ENCODE assay signal across 21 cellular contexts in genomic region chr10:125261491-125262186, GRCh38.
DNase-seq lines count a peak whose midpoint lies in the region; ATAC-seq and TF ChIP-seq lines count a peak whose summit lies in the region.
"Had no signal": no experiment of that assay in that cellular context is flagged by ENCODE, and none has a peak within 500 bp of the region (broad histone marks: within the 10 kb centered on the region; RNA-seq: fewer than 3 reads in every experiment).

No MANE protein-coding gene starts in this region.

- H3K4me3 ChIP-seq in Karpas-422 (ENCODE audit: low read length) (no peak overlapping the region), neural cell (ENCODE audit: low read length) (peak overlapping the region; percentile 49)
- H3K4me3 ChIP-seq: BLaER1, HAP-1, PC-9, SJCRH30 had no signal

- no peak overlapping the region for H3K27ac ChIP-seq in Karpas-422 (ENCODE audit: low read length)
- H3K27ac ChIP-seq in neural cell (ENCODE audit: low read length): no peak overlapping the region
- H3K27ac ChIP-seq: BLaER1, SJCRH30 had no signal

- no peak for TF ChIP-seq EP300 in neural cell (conservative IDR thresholded peaks at IDR 0.05; ENCODE audit: poor library complexity, severe bottlenecking)

- H3K9me2 ChIP-seq in Karpas-422 (replicated peaks; ENCODE audit: insufficient read depth, low read length): no peaks in the 10 kb centered on the region
- no peaks in the 10 kb centered on the region for H3K9me2 ChIP-seq in neural cell (ENCODE audit: insufficient read depth, low read length)

- H3K9me3 ChIP-seq in Karpas-422 (ENCODE audit: low read length) (no peaks in the 10 kb centered on the region), neural cell (ENCODE audit: low read length) (no peaks in the 10 kb centered on the region)
- H3K9me3 ChIP-seq: HAP-1, SJCRH30 had no signal

- no peaks in the 10 kb centered on the region for H3K4me1 ChIP-seq in Karpas-422 (ENCODE audit: low read length)
- H3K4me1 ChIP-seq: BLaER1, HAP-1, SJCRH30 had no signal

- no peaks in the 10 kb centered on the region for H3K36me3 ChIP-seq in Karpas-422 (ENCODE audit: insufficient read depth, low read length)
- no peaks in the 10 kb centered on the region for H3K36me3 ChIP-seq in neural cell (ENCODE audit: insufficient read depth, low read length)
- H3K36me3 ChIP-seq: BLaER1, HAP-1, SJCRH30 had no signal

- H3K79me2 ChIP-seq in Karpas-422 (ENCODE audit: low read length) (no peaks in the 10 kb centered on the region), neural cell (replicated peaks; ENCODE audit: insufficient read depth, low read length) (no peaks in the 10 kb centered on the region)

- no peaks in the 10 kb centered on the region for H3K27me3 ChIP-seq in Karpas-422 (ENCODE audit: low read length)
- H3K27me3 ChIP-seq in neural cell (ENCODE audit: insufficient read depth, low read depth, low read length): no peaks in the 10 kb centered on the region
- H3K27me3 ChIP-seq: BLaER1, SJCRH30 had no signal

- H3K9ac ChIP-seq in Karpas-422 (ENCODE audit: low read length) (no peak overlapping the region), neural cell (ENCODE audit: low read length) (no peak overlapping the region)
- H3K9ac ChIP-seq: BLaER1 had no signal

- H3F3A ChIP-seq in neural cell (ENCODE audit: insufficient read depth, low read length, poor library complexity, severe bottlenecking): no peaks in the 10 kb centered on the region

- H3K27ac Mint-ChIP-seq in stimulated activated naive CD8-positive, alpha-beta T cell treated with anti-CD3 and anti-CD28 coated beads, Interleukin-15, amount 100 ng/mL, for 72 hours: no peak overlapping the region
- H3K27ac Mint-ChIP-seq: CD4-positive, CD25-positive, alpha-beta regulatory T cell had no signal

- H3K9me3 Mint-ChIP-seq in activated T-cell treated with anti-CD3 and anti-CD28 coated beads, Interleukin-2, amount 50 U/mL, for 4 hours: peaks cover 10% of the 10 kb centered on the region
- peaks cover 19% of the 10 kb centered on the region in 2 donors for H3K9me3 Mint-ChIP-seq in stimulated activated naive CD8-positive, alpha-beta T cell treated with anti-CD3 and anti-CD28 coated beads, Interleukin-15, amount 100 ng/mL, for 72 hours

- H4K20me1 ChIP-seq in Karpas-422 (ENCODE audit: insufficient read depth, low read depth, low read length): no peaks in the 10 kb centered on the region
- H4K20me1 ChIP-seq in neural cell (ENCODE audit: insufficient read depth): no peaks in the 10 kb centered on the region
- H4K20me1 ChIP-seq: BLaER1 had no signal

- peak; percentile 51 to 54 for ATAC-seq in activated T-cell treated with anti-CD3 and anti-CD28 coated beads, Interleukin-2, amount 50 U/mL, for 4 hours
- peak; percentile 76 for ATAC-seq in stimulated activated naive CD8-positive, alpha-beta T cell treated with anti-CD3 and anti-CD28 coated beads, Interleukin-15, amount 100 ng/mL, for 72 hours
- ATAC-seq: Right ventricle myocardium inferior had no signal

- no peaks in the 10 kb centered on the region for H3K4me1 Mint-ChIP-seq in activated T-cell treated with anti-CD3 and anti-CD28 coated beads, Interleukin-2, amount 50 U/mL, for 4 hours (ENCODE audit: low read depth)
- H3K4me1 Mint-ChIP-seq in stimulated activated naive CD8-positive, alpha-beta T cell treated with anti-CD3 and anti-CD28 coated beads, Interleukin-15, amount 100 ng/mL, for 72 hours: peaks cover 9% of the 10 kb centered on the region

- no peak for TF ChIP-seq CTCF in neural cell (IDR thresholded peaks at IDR 0.05; ENCODE audit: poor library complexity, severe bottlenecking)

- no peaks in the 10 kb centered on the region for H3K36me3 Mint-ChIP-seq in activated T-cell treated with anti-CD3 and anti-CD28 coated beads, Interleukin-2, amount 50 U/mL, for 4 hours (ENCODE audit: insufficient read depth)
- H3K36me3 Mint-ChIP-seq: CD4-positive, CD25-positive, alpha-beta regulatory T cell had no signal

- H3K4me2 ChIP-seq in Karpas-422 (ENCODE audit: low read depth, low read length, poor library complexity, severe bottlenecking) (no peak overlapping the region), neural cell (ENCODE audit: low read length) (peak overlapping the region; percentile 32)
- H3K4me2 ChIP-seq: BLaER1 had no signal

- TF ChIP-seq RAD21 in neural cell (conservative IDR thresholded peaks at IDR 0.05): no peak

- H2AFZ ChIP-seq in Karpas-422 (ENCODE audit: low read length) (no peak overlapping the region), neural cell (ENCODE audit: low read depth, low read length) (no peak overlapping the region)
- H2AFZ ChIP-seq: PC-9 had no signal

- no peak overlapping the region for H3K4me3 Mint-ChIP-seq in activated T-cell treated with anti-CD3 and anti-CD28 coated beads, Interleukin-2, amount 50 U/mL, for 4 hours
- H3K4me3 Mint-ChIP-seq in stimulated activated naive CD8-positive, alpha-beta T cell treated with anti-CD3 and anti-CD28 coated beads, Interleukin-15, amount 100 ng/mL, for 72 hours: no peak overlapping the region
- H3K4me3 Mint-ChIP-seq: CD4-positive, CD25-positive, alpha-beta regulatory T cell had no signal

- DNase-seq in activated T-cell treated with anti-CD3 and anti-CD28 coated beads, Interleukin-2, amount 50 U/mL, for 4 hours: no peak
- DNase-seq in activated T-cell treated with anti-CD3 and anti-CD28 coated beads, Interleukin-2, amount 50 U/mL, for 1 hour: no peak
- DNase-seq in Karpas-422 (peak; percentile 24), NCI-H1105 treated with DMSO at 0.1 percent for 48 hours (lab: John Stamatoyannopoulos, UW) (no peak), NCI-H1694 (lab: John Stamatoyannopoulos, UW) (no peak)
- DNase-seq in stimulated activated naive CD8-positive, alpha-beta T cell treated with anti-CD3 and anti-CD28 coated beads, Interleukin-15, amount 100 ng/mL, for 72 hours: no peak
- DNase-seq: CD4-positive, CD25-positive, alpha-beta regulatory T cell; GOT3; IMR-90; KG1; MM.1S; NCI-H1417; NCI-H1694 treated with DMSO at 0.1 percent for 48 hours; NCI-H2081; NCI-H2227 treated with DMSO at 0.1 percent for 48 hours; PC-9; SJCRH30 had no signal

- no peaks in the 10 kb centered on the region for H3K27me3 Mint-ChIP-seq in activated T-cell treated with anti-CD3 and anti-CD28 coated beads, Interleukin-2, amount 50 U/mL, for 4 hours (ENCODE audit: low read depth)
- H3K27me3 Mint-ChIP-seq in stimulated activated naive CD8-positive, alpha-beta T cell treated with anti-CD3 and anti-CD28 coated beads, Interleukin-15, amount 100 ng/mL, for 72 hours: peaks cover 9% of the 10 kb centered on the region
- H3K27me3 Mint-ChIP-seq: CD4-positive, CD25-positive, alpha-beta regulatory T cell had no signal

TF ChIP-seq in neural cell, 6 proteins besides CTCF, POLR2A, EP300 and RAD21:
- TF ChIP-seq REST (IDR thresholded peaks at IDR 0.05; ENCODE audit: borderline replicate concordance): no peak
- no peak for TF ChIP-seq EZH2 (IDR thresholded peaks at IDR 0.05; ENCODE audit: borderline replicate concordance, insufficient read depth, low read length, poor library complexity, severe bottlenecking)
- no peak for TF ChIP-seq POLR2AphosphoS5 (IDR thresholded peaks at IDR 0.05)
- no peak for TF ChIP-seq TAF1 (IDR thresholded peaks at IDR 0.05; ENCODE audit: low read depth)
- TF ChIP-seq SMC3 (conservative IDR thresholded peaks at IDR 0.05; ENCODE audit: poor library complexity): no peak
- TF ChIP-seq MXI1 (conservative IDR thresholded peaks at IDR 0.05; ENCODE audit: poor library complexity, severe bottlenecking): no peak
